1 cellular context compared by ENCODE assay signal in the genomic region with DNA sequence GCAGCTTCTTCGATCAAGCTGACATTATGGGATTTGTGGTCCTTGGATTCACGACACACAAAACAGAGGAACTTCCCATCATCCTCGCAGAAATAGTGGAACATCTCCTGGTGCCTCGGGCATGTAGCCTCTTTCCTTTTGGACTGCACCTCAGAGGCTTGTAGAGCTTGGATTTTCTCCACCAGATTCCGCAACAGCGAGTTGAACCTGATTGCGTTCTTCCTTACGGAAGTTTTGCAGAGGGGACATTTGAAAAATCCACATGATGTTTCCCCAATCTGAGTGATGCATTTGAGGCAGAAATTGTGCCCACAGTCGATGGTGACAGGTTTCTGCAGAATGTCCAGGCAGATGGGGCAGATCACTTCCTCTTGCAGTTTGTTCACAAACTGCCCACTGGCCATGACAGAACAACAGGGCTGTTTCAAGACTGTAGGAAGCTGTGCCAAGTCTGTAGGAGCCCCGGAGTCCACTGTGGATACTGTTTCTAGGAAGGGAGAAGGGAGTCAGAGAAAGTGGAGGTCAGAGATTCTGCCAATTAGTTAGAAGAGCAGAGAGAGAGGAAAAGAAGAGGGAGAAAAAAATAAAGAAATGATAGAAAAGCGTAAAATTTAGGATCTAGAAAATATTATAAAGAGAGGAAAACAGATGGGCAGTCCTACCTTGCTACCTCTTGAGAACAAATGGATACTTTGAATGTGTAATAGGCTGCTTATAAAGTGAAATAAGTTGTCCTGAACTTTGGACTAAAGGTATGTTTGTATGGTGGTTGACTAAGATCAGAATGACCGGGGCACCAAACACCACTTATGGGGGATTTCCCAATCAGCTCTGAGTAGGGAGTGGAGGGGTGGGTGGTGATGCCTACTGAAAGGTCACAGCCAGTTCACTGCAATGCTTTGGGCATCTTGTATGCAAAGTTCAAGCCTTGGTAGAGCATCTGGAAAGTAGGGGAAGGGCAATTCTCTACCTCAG.
TF ChIP-seq lines count a peak whose summit lies in the region.

Gene TRIM31, minus strand, starts transcription at position 689 of the 975 bp plus-strand sequence. Its CDS starts 285 bp downstream, at position 404.

TF ChIP-seq in HepG2, 621 proteins besides CTCF, POLR2A, EP300 and RAD21 (continued from another document):
- TF ChIP-seq, protein P1, sequence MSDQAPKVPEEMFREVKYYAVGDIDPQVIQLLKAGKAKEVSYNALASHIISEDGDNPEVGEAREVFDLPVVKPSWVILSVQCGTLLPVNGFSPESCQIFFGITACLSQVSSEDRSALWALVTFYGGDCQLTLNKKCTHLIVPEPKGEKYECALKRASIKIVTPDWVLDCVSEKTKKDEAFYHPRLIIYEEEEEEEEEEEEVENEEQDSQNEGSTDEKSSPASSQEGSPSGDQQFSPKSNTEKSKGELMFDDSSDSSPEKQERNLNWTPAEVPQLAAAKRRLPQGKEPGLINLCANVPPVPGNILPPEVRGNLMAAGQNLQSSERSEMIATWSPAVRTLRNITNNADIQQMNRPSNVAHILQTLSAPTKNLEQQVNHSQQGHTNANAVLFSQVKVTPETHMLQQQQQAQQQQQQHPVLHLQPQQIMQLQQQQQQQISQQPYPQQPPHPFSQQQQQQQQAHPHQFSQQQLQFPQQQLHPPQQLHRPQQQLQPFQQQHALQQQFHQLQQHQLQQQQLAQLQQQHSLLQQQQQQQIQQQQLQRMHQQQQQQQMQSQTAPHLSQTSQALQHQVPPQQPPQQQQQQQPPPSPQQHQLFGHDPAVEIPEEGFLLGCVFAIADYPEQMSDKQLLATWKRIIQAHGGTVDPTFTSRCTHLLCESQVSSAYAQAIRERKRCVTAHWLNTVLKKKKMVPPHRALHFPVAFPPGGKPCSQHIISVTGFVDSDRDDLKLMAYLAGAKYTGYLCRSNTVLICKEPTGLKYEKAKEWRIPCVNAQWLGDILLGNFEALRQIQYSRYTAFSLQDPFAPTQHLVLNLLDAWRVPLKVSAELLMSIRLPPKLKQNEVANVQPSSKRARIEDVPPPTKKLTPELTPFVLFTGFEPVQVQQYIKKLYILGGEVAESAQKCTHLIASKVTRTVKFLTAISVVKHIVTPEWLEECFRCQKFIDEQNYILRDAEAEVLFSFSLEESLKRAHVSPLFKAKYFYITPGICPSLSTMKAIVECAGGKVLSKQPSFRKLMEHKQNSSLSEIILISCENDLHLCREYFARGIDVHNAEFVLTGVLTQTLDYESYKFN (CRISPR knock-in tag; conservative IDR thresholded peaks at IDR 0.05): 0 out of 2 replicates have a peak, but pooled peaks have one; percentile 35
- TF ChIP-seq RBM39 (IDR thresholded peaks at IDR 0.05; ENCODE audit: low read depth, low read length, poor library complexity, severe bottlenecking) (no peak), FOXM1 (CRISPR knock-in tag; IDR thresholded peaks at IDR 0.05) (no peak), THAP7 (CRISPR knock-in tag; IDR thresholded peaks at IDR 0.05) (0 out of 2 replicates have a peak, but pooled peaks have one; percentile 36), ZFP62 (CRISPR knock-in tag; IDR thresholded peaks at IDR 0.05) (no peak), SMYD3 (CRISPR knock-in tag; IDR thresholded peaks at IDR 0.05) (0 out of 2 replicates have a peak, but pooled peaks have one; percentile 25), ZNF543 (CRISPR knock-in tag; IDR thresholded peaks at IDR 0.05) (no peak), FOSL2 (CRISPR knock-in tag; IDR thresholded peaks at IDR 0.05) (peak; percentile 48), HIC2 (CRISPR knock-in tag; IDR thresholded peaks at IDR 0.05; ENCODE audit: low read depth) (0 out of 2 replicates have a peak, but pooled peaks have one; percentile 41), BORCS8-MEF2B (CRISPR knock-in tag; IDR thresholded peaks at IDR 0.05) (0 out of 2 replicates have a peak, but pooled peaks have one; percentile 23), ZNF644 (CRISPR knock-in tag; IDR thresholded peaks at IDR 0.05; ENCODE audit: low read depth) (peak; percentile 53; the same call in 1 of the 2 replicates), SP5 (CRISPR knock-in tag; IDR thresholded peaks at IDR 0.05; ENCODE audit: borderline replicate concordance, low read depth) (no peak), RBAK (CRISPR knock-in tag; IDR thresholded peaks at IDR 0.05) (peak; percentile 59; the same call in 1 of the 2 replicates), HDAC2 (CRISPR knock-in tag; IDR thresholded peaks at IDR 0.05) (no peak), FLYWCH1 (CRISPR knock-in tag; IDR thresholded peaks at IDR 0.05) (no peak), GATAD2A (CRISPR knock-in tag; IDR thresholded peaks at IDR 0.05) (peak; percentile 40; the same call in 1 of the 2 replicates), ZEB1 (IDR thresholded peaks at IDR 0.05; ENCODE audit: insufficient replicate concordance, low read depth) (no peak), SOX13 (IDR thresholded peaks at IDR 0.05) (no peak), SOX13 (CRISPR knock-in tag; conservative IDR thresholded peaks at IDR 0.05 in 1 of 2, IDR thresholded peaks at IDR 0.05 in 1 of 2) (peak in 1 of 2 experiments; percentile 19; a peak in 1 of 4 replicates), SOX6 (IDR thresholded peaks at IDR 0.05) (no peak), SOX6 (CRISPR knock-in tag; IDR thresholded peaks at IDR 0.05) (0 out of 2 replicates have a peak, but pooled peaks have one; percentile 15), ZNF264 (CRISPR knock-in tag; IDR thresholded peaks at IDR 0.05) (no peak), JUN (CRISPR knock-in tag; IDR thresholded peaks at IDR 0.05) (no peak), NR2F6 (IDR thresholded peaks at IDR 0.05) (no peak), NR2F6 (CRISPR knock-in tag; IDR thresholded peaks at IDR 0.05) (peak; percentile 33; the same call in 1 of the 2 replicates), ZSCAN20 (CRISPR knock-in tag; IDR thresholded peaks at IDR 0.05; ENCODE audit: borderline replicate concordance) (no peak)
- TF ChIP-seq, protein P2, sequence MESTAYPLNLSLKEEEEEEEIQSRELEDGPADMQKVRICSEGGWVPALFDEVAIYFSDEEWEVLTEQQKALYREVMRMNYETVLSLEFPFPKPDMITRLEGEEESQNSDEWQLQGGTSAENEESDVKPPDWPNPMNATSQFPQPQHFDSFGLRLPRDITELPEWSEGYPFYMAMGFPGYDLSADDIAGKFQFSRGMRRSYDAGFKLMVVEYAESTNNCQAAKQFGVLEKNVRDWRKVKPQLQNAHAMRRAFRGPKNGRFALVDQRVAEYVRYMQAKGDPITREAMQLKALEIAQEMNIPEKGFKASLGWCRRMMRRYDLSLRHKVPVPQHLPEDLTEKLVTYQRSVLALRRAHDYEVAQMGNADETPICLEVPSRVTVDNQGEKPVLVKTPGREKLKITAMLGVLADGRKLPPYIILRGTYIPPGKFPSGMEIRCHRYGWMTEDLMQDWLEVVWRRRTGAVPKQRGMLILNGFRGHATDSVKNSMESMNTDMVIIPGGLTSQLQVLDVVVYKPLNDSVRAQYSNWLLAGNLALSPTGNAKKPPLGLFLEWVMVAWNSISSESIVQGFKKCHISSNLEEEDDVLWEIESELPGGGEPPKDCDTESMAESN (CRISPR knock-in tag; conservative IDR thresholded peaks at IDR 0.05): no peak
- TF ChIP-seq, protein P3, sequence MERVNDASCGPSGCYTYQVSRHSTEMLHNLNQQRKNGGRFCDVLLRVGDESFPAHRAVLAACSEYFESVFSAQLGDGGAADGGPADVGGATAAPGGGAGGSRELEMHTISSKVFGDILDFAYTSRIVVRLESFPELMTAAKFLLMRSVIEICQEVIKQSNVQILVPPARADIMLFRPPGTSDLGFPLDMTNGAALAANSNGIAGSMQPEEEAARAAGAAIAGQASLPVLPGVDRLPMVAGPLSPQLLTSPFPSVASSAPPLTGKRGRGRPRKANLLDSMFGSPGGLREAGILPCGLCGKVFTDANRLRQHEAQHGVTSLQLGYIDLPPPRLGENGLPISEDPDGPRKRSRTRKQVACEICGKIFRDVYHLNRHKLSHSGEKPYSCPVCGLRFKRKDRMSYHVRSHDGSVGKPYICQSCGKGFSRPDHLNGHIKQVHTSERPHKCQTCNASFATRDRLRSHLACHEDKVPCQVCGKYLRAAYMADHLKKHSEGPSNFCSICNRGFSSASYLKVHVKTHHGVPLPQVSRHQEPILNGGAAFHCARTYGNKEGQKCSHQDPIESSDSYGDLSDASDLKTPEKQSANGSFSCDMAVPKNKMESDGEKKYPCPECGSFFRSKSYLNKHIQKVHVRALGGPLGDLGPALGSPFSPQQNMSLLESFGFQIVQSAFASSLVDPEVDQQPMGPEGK (CRISPR knock-in tag; IDR thresholded peaks at IDR 0.05): 0 out of 2 replicates have a peak, but pooled peaks have one; percentile 14
- TF ChIP-seq, protein P4, sequence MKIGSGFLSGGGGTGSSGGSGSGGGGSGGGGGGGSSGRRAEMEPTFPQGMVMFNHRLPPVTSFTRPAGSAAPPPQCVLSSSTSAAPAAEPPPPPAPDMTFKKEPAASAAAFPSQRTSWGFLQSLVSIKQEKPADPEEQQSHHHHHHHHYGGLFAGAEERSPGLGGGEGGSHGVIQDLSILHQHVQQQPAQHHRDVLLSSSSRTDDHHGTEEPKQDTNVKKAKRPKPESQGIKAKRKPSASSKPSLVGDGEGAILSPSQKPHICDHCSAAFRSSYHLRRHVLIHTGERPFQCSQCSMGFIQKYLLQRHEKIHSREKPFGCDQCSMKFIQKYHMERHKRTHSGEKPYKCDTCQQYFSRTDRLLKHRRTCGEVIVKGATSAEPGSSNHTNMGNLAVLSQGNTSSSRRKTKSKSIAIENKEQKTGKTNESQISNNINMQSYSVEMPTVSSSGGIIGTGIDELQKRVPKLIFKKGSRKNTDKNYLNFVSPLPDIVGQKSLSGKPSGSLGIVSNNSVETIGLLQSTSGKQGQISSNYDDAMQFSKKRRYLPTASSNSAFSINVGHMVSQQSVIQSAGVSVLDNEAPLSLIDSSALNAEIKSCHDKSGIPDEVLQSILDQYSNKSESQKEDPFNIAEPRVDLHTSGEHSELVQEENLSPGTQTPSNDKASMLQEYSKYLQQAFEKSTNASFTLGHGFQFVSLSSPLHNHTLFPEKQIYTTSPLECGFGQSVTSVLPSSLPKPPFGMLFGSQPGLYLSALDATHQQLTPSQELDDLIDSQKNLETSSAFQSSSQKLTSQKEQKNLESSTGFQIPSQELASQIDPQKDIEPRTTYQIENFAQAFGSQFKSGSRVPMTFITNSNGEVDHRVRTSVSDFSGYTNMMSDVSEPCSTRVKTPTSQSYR (CRISPR knock-in tag; IDR thresholded peaks at IDR 0.05; ENCODE audit: borderline replicate concordance): no peak
- TF ChIP-seq, protein P5, sequence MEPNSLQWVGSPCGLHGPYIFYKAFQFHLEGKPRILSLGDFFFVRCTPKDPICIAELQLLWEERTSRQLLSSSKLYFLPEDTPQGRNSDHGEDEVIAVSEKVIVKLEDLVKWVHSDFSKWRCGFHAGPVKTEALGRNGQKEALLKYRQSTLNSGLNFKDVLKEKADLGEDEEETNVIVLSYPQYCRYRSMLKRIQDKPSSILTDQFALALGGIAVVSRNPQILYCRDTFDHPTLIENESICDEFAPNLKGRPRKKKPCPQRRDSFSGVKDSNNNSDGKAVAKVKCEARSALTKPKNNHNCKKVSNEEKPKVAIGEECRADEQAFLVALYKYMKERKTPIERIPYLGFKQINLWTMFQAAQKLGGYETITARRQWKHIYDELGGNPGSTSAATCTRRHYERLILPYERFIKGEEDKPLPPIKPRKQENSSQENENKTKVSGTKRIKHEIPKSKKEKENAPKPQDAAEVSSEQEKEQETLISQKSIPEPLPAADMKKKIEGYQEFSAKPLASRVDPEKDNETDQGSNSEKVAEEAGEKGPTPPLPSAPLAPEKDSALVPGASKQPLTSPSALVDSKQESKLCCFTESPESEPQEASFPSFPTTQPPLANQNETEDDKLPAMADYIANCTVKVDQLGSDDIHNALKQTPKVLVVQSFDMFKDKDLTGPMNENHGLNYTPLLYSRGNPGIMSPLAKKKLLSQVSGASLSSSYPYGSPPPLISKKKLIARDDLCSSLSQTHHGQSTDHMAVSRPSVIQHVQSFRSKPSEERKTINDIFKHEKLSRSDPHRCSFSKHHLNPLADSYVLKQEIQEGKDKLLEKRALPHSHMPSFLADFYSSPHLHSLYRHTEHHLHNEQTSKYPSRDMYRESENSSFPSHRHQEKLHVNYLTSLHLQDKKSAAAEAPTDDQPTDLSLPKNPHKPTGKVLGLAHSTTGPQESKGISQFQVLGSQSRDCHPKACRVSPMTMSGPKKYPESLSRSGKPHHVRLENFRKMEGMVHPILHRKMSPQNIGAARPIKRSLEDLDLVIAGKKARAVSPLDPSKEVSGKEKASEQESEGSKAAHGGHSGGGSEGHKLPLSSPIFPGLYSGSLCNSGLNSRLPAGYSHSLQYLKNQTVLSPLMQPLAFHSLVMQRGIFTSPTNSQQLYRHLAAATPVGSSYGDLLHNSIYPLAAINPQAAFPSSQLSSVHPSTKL (CRISPR knock-in tag; IDR thresholded peaks at IDR 0.05): peak; percentile 71
